ENCODE assay signal across 13 cellular contexts in genomic region chr2:189658281-189658680, GRCh38. TPM values are rescaled to one million over a fixed set of nuclear protein-coding genes. Genes with fewer than 3 reads are reported as not detected.
DNase-seq lines count a peak whose midpoint lies in the region; ATAC-seq and TF ChIP-seq lines count a peak whose summit lies in the region.
"Had no signal": no experiment of that assay in that cellular context is flagged by ENCODE, and none has a peak within 500 bp of the region (broad histone marks: within the 10 kb centered on the region; RNA-seq: fewer than 3 reads in every experiment).

No MANE protein-coding gene starts in this region.

- H3K4me2 ChIP-seq in hepatocyte, result peak overlapping the region; percentile 28

- H3K36me3 ChIP-seq in cardiac muscle cell (no peaks in the 10 kb centered on the region), hepatocyte (replicated peaks; ENCODE audit: insufficient read depth, low read depth) (no peaks in the 10 kb centered on the region), tibial artery (no peaks in the 10 kb centered on the region)

- peaks cover 19% of the 10 kb centered on the region for H3K79me2 ChIP-seq in hepatocyte

- no peaks in the 10 kb centered on the region for H4K20me1 ChIP-seq in hepatocyte (ENCODE audit: insufficient read depth, poor library complexity, severe bottlenecking)

- no peaks in the 10 kb centered on the region for H3K27me3 ChIP-seq in cardiac muscle cell
- H3K27me3 ChIP-seq in hepatocyte, result no peaks in the 10 kb centered on the region
- no peaks in the 10 kb centered on the region for H3K27me3 ChIP-seq in tibial artery

- no peak overlapping the region for H2AFZ ChIP-seq in hepatocyte

- WGBS in hepatocyte (ENCODE audit: low lambda C conversion rate, missing lambda C conversion rate), result 46% methylated on average over 2 of the region's 2 CpGs

- intact Hi-C loops in left cardiac atrium (cut with DNase I), result no loop called here
- intact Hi-C loops in tibial artery (cut with DNase I; ENCODE audit: low total_unique reads), result no loop called here

- no peaks in the 10 kb centered on the region for H3K9me2 ChIP-seq in hepatocyte (replicated peaks; ENCODE audit: insufficient read depth)

- H3K27ac ChIP-seq in cardiac muscle cell (peak overlapping the region; percentile 19), hepatocyte (peak overlapping the region; percentile 83), tibial artery (peak overlapping the region; percentile 31)

- TF ChIP-seq CTCF in cardiac muscle cell (IDR thresholded peaks at IDR 0.05; ENCODE audit: low read depth, low read length), result no peak
- TF ChIP-seq CTCF in hepatocyte (IDR thresholded peaks at IDR 0.05; ENCODE audit: poor library complexity), result no peak
- TF ChIP-seq CTCF in tibial artery (IDR thresholded peaks at IDR 0.05), result no peak

- H3K4me1 ChIP-seq in cardiac muscle cell (ENCODE audit: low read depth) (peaks cover 6% of the 10 kb centered on the region), hepatocyte (ENCODE audit: insufficient read depth) (peaks cover 11% of the 10 kb centered on the region), tibial artery (peaks cover 0 to 26% (median 14%) of the 10 kb centered on the region in 4 donors)

- no peak for DNase-seq in cardiac muscle cell (ENCODE audit: low read depth in 1 of 2, low spot score in 1 of 2)
- DNase-seq in left cardiac atrium, result no peak
- peak; percentile 33 for DNase-seq in activated CD4-positive, alpha-beta T cell treated with anti-CD3 and anti-CD28 coated beads, Interleukin-2, amount 50 U/mL, for 1 hour
- no peak for DNase-seq in hepatocyte (ENCODE audit: low spot score)
- no peak for DNase-seq in tibial artery
- DNase-seq in NCI-H345 treated with DMSO at 0.1 percent for 48 hours (lab: John Stamatoyannopoulos, UW; ENCODE audit: unreplicated experiment), result no peak
- no peak for DNase-seq in NCI-H524 (lab: John Stamatoyannopoulos, UW)
- DNase-seq: foreskin fibroblast, H7, NCI-H345, SHP77 treated with DMSO at 0.1 percent for 48 hours had no signal

- ATAC-seq in left cardiac atrium (no peak), HG02798 (IDR thresholded peaks at IDR 0.05; ENCODE audit: poor library complexity, unreplicated experiment) (no peak)

- no peaks in the 10 kb centered on the region for H3K9me3 ChIP-seq in cardiac muscle cell (ENCODE audit: low read depth)
- H3K9me3 ChIP-seq in hepatocyte (ENCODE audit: low read depth), result no peaks in the 10 kb centered on the region
- H3K9me3 ChIP-seq in tibial artery, result no peaks in the 10 kb centered on the region

- H3K4me3 ChIP-seq in cardiac muscle cell (no peak overlapping the region), hepatocyte (no peak overlapping the region), tibial artery (no peak overlapping the region)
- H3K4me3 ChIP-seq: lung had no signal

RNA-seq across cellular contexts. Expression of gene ASNSD1, which starts 3.0 kb away (rescaled TPM):
- 21.8 and 25.2 TPM in 2 replicates for total RNA-seq in cardiac muscle cell
- polyA plus RNA-seq in cardiac muscle cell, result 36.8 and 37.1 TPM in 2 replicates
- total RNA-seq in left cardiac atrium, result 10 to 100 TPM; 28.1 to 29.9 TPM
- total RNA-seq in hepatocyte, result 64.7 and 66.9 TPM in 2 replicates
- 38.4 and 41.0 TPM in 2 replicates for polyA plus RNA-seq in hepatocyte

RNA-seq across cellular contexts. Expression of gene ANKAR, which starts 16.2 kb away (rescaled TPM):
- 1.2 and 1.4 TPM in 2 replicates for total RNA-seq in cardiac muscle cell
- polyA plus RNA-seq in cardiac muscle cell, result 4.4 and 5.4 TPM in 2 replicates
- total RNA-seq in left cardiac atrium, result 1 to 10 TPM; 7.7 to 9.2 TPM
- total RNA-seq in hepatocyte, result 3.1 and 4.0 TPM in 2 replicates
- polyA plus RNA-seq in hepatocyte, result 4.6 and 5.3 TPM in 2 replicates

Comparison
In these comparisons a context has a peak if more than half of its experiments do, and no peak if none do; other contexts are left out.
1. H3K27ac ChIP-seq: peak in every context shown above with its lines; median percentile 83 in hepatocyte; 31 in tibial artery; 19 in cardiac muscle cell.